Comparison of ENCODE assay signal across 24 cellular contexts in genomic region chr1:147384805-147385204, GRCh38.
"Had no signal": no experiment of that assay in that cellular context is flagged by ENCODE, and none has a peak within 500 bp of the region (broad histone marks: within the 10 kb centered on the region; RNA-seq: fewer than 3 reads in every experiment).

No MANE protein-coding gene starts in this region.

- DNase-seq: Kasumi-1, MM.1S, NCI-H1092 treated with DMSO at 0.1 percent for 48 hours, NCI-H1436, NCI-H187, NCI-H2029, NCI-H2081 treated with DMSO at 0.1 percent for 48 hours, NCI-H2171, NCI-H226, NCI-H446, NCI-H510A, NCI-H524 treated with DMSO at 0.1 percent for 48 hours, NCI-H69, NCI-H774, Right ventricle myocardium superior, RPMI8226, SIG-M5 had no signal

- H3K4me1 Mint-ChIP-seq: IgD-negative memory B cell had no signal

- H3K9me3 Mint-ChIP-seq: IgD-negative memory B cell had no signal

- H3K27ac ChIP-seq: KMS-11, SJSA1, SK-N-MC had no signal

- H3K9me3 ChIP-seq: SJSA1 had no signal

- H3K4me1 ChIP-seq: SJSA1 had no signal

- H3K4me3 Mint-ChIP-seq: IgD-negative memory B cell had no signal

- H3K27ac Mint-ChIP-seq: IgD-negative memory B cell had no signal

- H3K9ac ChIP-seq: KMS-11 had no signal

- H3K36me3 ChIP-seq: SJSA1 had no signal

- FAIRE-seq: HepG2, K562, RCC 7860 had no signal

- ATAC-seq: HepG2, K562 had no signal

- H3K4me3 ChIP-seq: K562, SJSA1, SK-N-MC had no signal
